ENCODE assay signal across 17 cellular contexts in the genomic region with DNA sequence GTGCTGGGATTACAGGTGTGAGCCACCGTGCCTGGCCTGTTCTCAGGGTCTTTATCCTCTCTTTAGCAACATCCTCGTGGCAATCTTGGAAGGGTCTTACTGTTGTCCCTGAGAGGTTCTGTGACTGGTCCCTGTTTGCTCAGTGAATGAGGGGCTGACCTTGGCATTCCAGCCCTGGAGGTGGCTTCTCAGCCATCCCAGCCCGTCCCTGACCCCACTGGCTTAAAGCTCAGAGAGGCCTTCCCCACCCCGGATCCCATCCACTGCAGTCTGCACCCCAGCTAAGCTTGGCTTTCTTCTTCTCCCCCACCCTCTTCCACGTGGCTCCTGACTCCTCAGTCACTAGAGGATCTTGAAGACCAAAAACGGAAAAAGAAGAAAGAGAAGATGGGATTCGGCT.
DNase-seq lines count a peak whose midpoint lies in the region; ATAC-seq and TF ChIP-seq lines count a peak whose summit lies in the region.
"Had no signal": no experiment of that assay in that cellular context is flagged by ENCODE, and none has a peak within 500 bp of the region (broad histone marks: within the 10 kb centered on the region; RNA-seq: fewer than 3 reads in every experiment).

No MANE protein-coding gene starts in this region.

- peak overlapping the region; percentile 64 to 81 (median 75) for H3K4me3 Mint-ChIP-seq in immature natural killer cell
- H3K4me3 Mint-ChIP-seq in natural killer cell treated with Interleukin-12 subunit alpha and Interleukin-12 subunit beta and Interleukin-15 and Interleukin-18, amount 100 ng/mL, for 72 hours: peak overlapping the region; percentile 74
- H3K4me3 Mint-ChIP-seq: B cell; CD4-positive, alpha-beta memory T cell had no signal

- H3K27ac Mint-ChIP-seq in immature natural killer cell: peak overlapping the region; percentile 94 to 99 (median 97)
- H3K27ac Mint-ChIP-seq in natural killer cell treated with Interleukin-12 subunit alpha and Interleukin-12 subunit beta and Interleukin-15 and Interleukin-18, amount 100 ng/mL, for 72 hours: no peak overlapping the region
- H3K27ac Mint-ChIP-seq: B cell had no signal

- peaks cover 0 to 4% (median 0%) of the 10 kb centered on the region in 3 donors for H3K36me3 Mint-ChIP-seq in immature natural killer cell
- H3K36me3 Mint-ChIP-seq in natural killer cell treated with Interleukin-12 subunit alpha and Interleukin-12 subunit beta and Interleukin-15 and Interleukin-18, amount 100 ng/mL, for 72 hours: no peaks in the 10 kb centered on the region
- H3K36me3 Mint-ChIP-seq: CD4-positive, alpha-beta memory T cell had no signal

- no peak for TF ChIP-seq POLR2A in upper lobe of left lung (IDR thresholded peaks at IDR 0.05)

- H3K36me3 ChIP-seq in upper lobe of left lung: peaks cover 0 to 57% (median 13%) of the 10 kb centered on the region in 4 donors

- H3K27me3 ChIP-seq in upper lobe of left lung: no peaks in the 10 kb centered on the region

- peaks cover 27 to 39% of the 10 kb centered on the region in 2 donors for H3K4me1 Mint-ChIP-seq in immature natural killer cell
- peaks cover 22% of the 10 kb centered on the region in 2 donors for H3K4me1 Mint-ChIP-seq in natural killer cell treated with Interleukin-12 subunit alpha and Interleukin-12 subunit beta and Interleukin-15 and Interleukin-18, amount 100 ng/mL, for 72 hours (ENCODE audit: low read depth in 2 of 2)
- H3K4me1 Mint-ChIP-seq: B cell; CD4-positive, alpha-beta memory T cell had no signal

- H3K9me3 Mint-ChIP-seq in immature natural killer cell: peaks cover 0 to 6% (median 0%) of the 10 kb centered on the region in 6 donors
- H3K9me3 Mint-ChIP-seq in natural killer cell treated with Interleukin-12 subunit alpha and Interleukin-12 subunit beta and Interleukin-15 and Interleukin-18, amount 100 ng/mL, for 72 hours: no peaks in the 10 kb centered on the region

- peak in 1 of 3 donors; percentile 7 for DNase-seq in immature natural killer cell
- no peak for DNase-seq in natural killer cell treated with Interleukin-12 subunit alpha and Interleukin-12 subunit beta and Interleukin-15 and Interleukin-18, amount 100 ng/mL, for 72 hours (ENCODE audit: low spot score)
- no peak for DNase-seq in upper lobe of left lung
- DNase-seq in stimulated activated CD8-positive, alpha-beta memory T cell treated with anti-CD3 and anti-CD28 coated beads, Interleukin-4, amount 100 ng/mL, for 48 hours: no peak
- no peak for DNase-seq in activated T-cell treated with anti-CD3 and anti-CD28 coated beads, Interleukin-2, amount 50 U/mL, for 48 hours
- DNase-seq: C1 segment of cervical spinal cord; Calu3; CD4-positive, alpha-beta memory T cell; COR-L47; DMS53; DMS79 treated with DMSO at 0.1 percent for 48 hours; GF-D8; GM23248; H7; HCEC 1CT had no signal

- H3K9me3 ChIP-seq in upper lobe of left lung: peaks cover 0 to 7% (median 3%) of the 10 kb centered on the region in 4 donors

- H3K27me3 Mint-ChIP-seq in immature natural killer cell (ENCODE audit: low read depth in 3 of 3): peaks cover 11 to 13% (median 12%) of the 10 kb centered on the region in 3 donors
- peaks cover 0 to 2% of the 10 kb centered on the region in 2 donors for H3K27me3 Mint-ChIP-seq in natural killer cell treated with Interleukin-12 subunit alpha and Interleukin-12 subunit beta and Interleukin-15 and Interleukin-18, amount 100 ng/mL, for 72 hours
- H3K27me3 Mint-ChIP-seq: B cell; CD4-positive, alpha-beta memory T cell had no signal

- no peaks in the 10 kb centered on the region for H3K4me1 ChIP-seq in upper lobe of left lung

- H3K27ac ChIP-seq in upper lobe of left lung: peak overlapping the region in 3 of 4 donors; percentile 18 to 44 (median 27)
- H3K27ac ChIP-seq: GM23248 had no signal

- no peak for TF ChIP-seq CTCF in upper lobe of left lung (IDR thresholded peaks at IDR 0.05)

- no peak for TF ChIP-seq EP300 in upper lobe of left lung (IDR thresholded peaks at IDR 0.05)

- H3K4me3 ChIP-seq in upper lobe of left lung: no peak overlapping the region
- H3K4me3 ChIP-seq: GM23248 had no signal

- 86 to 92% methylated on average over 7 of the region's 7 CpGs for WGBS in upper lobe of left lung, 2 donors

- no peak for ATAC-seq in natural killer cell treated with Interleukin-12 subunit alpha and Interleukin-12 subunit beta and Interleukin-15 and Interleukin-18, amount 100 ng/mL, for 72 hours
- no peak for ATAC-seq in upper lobe of left lung (ENCODE audit: low FRiP score in 2 of 2)
- no peak for ATAC-seq in GM19452 (IDR thresholded peaks at IDR 0.05; ENCODE audit: unreplicated experiment)

Comparison
In these comparisons a context has a peak if more than half of its experiments do, and no peak if none do; other contexts are left out.
1. H3K27ac Mint-ChIP-seq: peak in immature natural killer cell (6 of 6); none in natural killer cell treated with Interleukin-12 subunit alpha and Interleukin-12 subunit beta and Interleukin-15 and Interleukin-18, amount 100 ng/mL, for 72 hours (0 of 2).